9 cellular contexts compared by ENCODE assay signal in genomic region chr22:38503021-38503420, GRCh38. TPM values are rescaled to one million over a fixed set of nuclear protein-coding genes. Genes with fewer than 3 reads are reported as not detected.
A peak's percentile ranks its signal among the peaks of the same experiment; 100 is the strongest.
DNase-seq lines count a peak whose midpoint lies in the region; ATAC-seq, FAIRE-seq and TF ChIP-seq lines count a peak whose summit lies in the region.
"Had no signal": no experiment of that assay in that cellular context is flagged by ENCODE, and none has a peak within 500 bp of the region (broad histone marks: within the 10 kb centered on the region; RNA-seq: fewer than 3 reads in every experiment).

No MANE protein-coding gene starts in this region.

- peaks cover 19 to 47% of the 10 kb centered on the region in 2 donors for H3K36me3 ChIP-seq in kidney (ENCODE audit: control insufficient read depth in 1 of 2, insufficient read depth in 2 of 2, low read length in 2 of 2)
- H3K36me3 ChIP-seq in suprapubic skin = peaks cover 41% of the 10 kb centered on the region

- peaks cover 13 to 59% of the 10 kb centered on the region in 2 donors for H3K36me3 Mint-ChIP-seq in activated T-cell treated with anti-CD3 and anti-CD28 coated beads, Interleukin-2, amount 50 U/mL, for 72 hours (ENCODE audit: insufficient read depth in 2 of 2)
- peaks cover 73% of the 10 kb centered on the region for H3K36me3 Mint-ChIP-seq in activated naive CD8-positive, alpha-beta T cell treated with anti-CD3 and anti-CD28 coated beads for 36 hours

- H3K9ac ChIP-seq in kidney (ENCODE audit: low read length in 2 of 2) = peak overlapping the region in 1 of 2 donors; percentile 99

- H3K9me3 Mint-ChIP-seq in activated T-cell treated with anti-CD3 and anti-CD28 coated beads, Interleukin-2, amount 50 U/mL, for 72 hours = peaks cover 0 to under 1% of the 10 kb centered on the region in 2 donors
- H3K9me3 Mint-ChIP-seq in activated naive CD8-positive, alpha-beta T cell treated with anti-CD3 and anti-CD28 coated beads for 36 hours = peaks cover 3% of the 10 kb centered on the region

- H3K27me3 Mint-ChIP-seq in activated T-cell treated with anti-CD3 and anti-CD28 coated beads, Interleukin-2, amount 50 U/mL, for 72 hours (ENCODE audit: low read depth) = no peaks in the 10 kb centered on the region
- no peaks in the 10 kb centered on the region for H3K27me3 Mint-ChIP-seq in activated naive CD8-positive, alpha-beta T cell treated with anti-CD3 and anti-CD28 coated beads for 36 hours

- H3K9me3 ChIP-seq in kidney (ENCODE audit: control insufficient read depth in 1 of 2, low read length in 2 of 2) (no peaks in the 10 kb centered on the region), suprapubic skin (no peaks in the 10 kb centered on the region)

- no peak for FAIRE-seq in kidney (lab: Jason Lieb, UNC)

- intact Hi-C loops in kidney (cut with DNase I) = no loop called here

- TF ChIP-seq CTCF in kidney (IDR thresholded peaks at IDR 0.05; ENCODE audit: borderline replicate concordance, extremely low read depth, insufficient read depth) = no peak
- no peak for TF ChIP-seq CTCF in suprapubic skin (IDR thresholded peaks at IDR 0.05)

- peak overlapping the region; percentile 84 to 92 for H3K4me3 ChIP-seq in kidney (ENCODE audit: low read length in 2 of 2)
- H3K4me3 ChIP-seq in suprapubic skin = peak overlapping the region; percentile 83

- H3K4me1 ChIP-seq in kidney (ENCODE audit: control insufficient read depth in 1 of 2, insufficient read depth in 1 of 2, low read depth in 1 of 2, low read length in 2 of 2) (peaks cover 21% of the 10 kb centered on the region in 2 donors), suprapubic skin (peaks cover 65% of the 10 kb centered on the region)

- TF ChIP-seq POLR2A in suprapubic skin (IDR thresholded peaks at IDR 0.05) = no peak

- no peak for DNase-seq in activated T-cell treated with anti-CD3 and anti-CD28 coated beads, Interleukin-2, amount 50 U/mL, for 72 hours
- DNase-seq in activated T-cell treated with anti-CD3 and anti-CD28 coated beads, Interleukin-2, amount 50 U/mL, for 1 hour = no peak
- DNase-seq in activated naive CD8-positive, alpha-beta T cell treated with anti-CD3 and anti-CD28 coated beads for 36 hours = no peak
- DNase-seq in kidney (no peak), suprapubic skin (ENCODE audit: low spot score in 2 of 2) (no peak), NCI-H69 (lab: John Stamatoyannopoulos, UW) (no peak), glomerular visceral epithelial cell (ENCODE audit: extremely low spot score) (no peak)
- DNase-seq: effector CD4-positive, alpha-beta T cell had no signal

- H3K27ac ChIP-seq in kidney (ENCODE audit: low read depth in 2 of 2, low read length in 2 of 2) (no peak overlapping the region), suprapubic skin (no peak overlapping the region)

- ATAC-seq in activated T-cell treated with anti-CD3 and anti-CD28 coated beads, Interleukin-2, amount 50 U/mL, for 72 hours (replicated peaks in 1 of 2) = no peak
- no peak for ATAC-seq in GM18511 (IDR thresholded peaks at IDR 0.05; ENCODE audit: unreplicated experiment)

- H3K4me3 Mint-ChIP-seq in activated T-cell treated with anti-CD3 and anti-CD28 coated beads, Interleukin-2, amount 50 U/mL, for 72 hours = peak overlapping the region; percentile 87 to 100
- H3K4me3 Mint-ChIP-seq in activated naive CD8-positive, alpha-beta T cell treated with anti-CD3 and anti-CD28 coated beads for 36 hours = peak overlapping the region; percentile 96

- peak overlapping the region; percentile 98 for H3K27ac Mint-ChIP-seq in activated T-cell treated with anti-CD3 and anti-CD28 coated beads, Interleukin-2, amount 50 U/mL, for 72 hours
- H3K27ac Mint-ChIP-seq in activated naive CD8-positive, alpha-beta T cell treated with anti-CD3 and anti-CD28 coated beads for 36 hours = peak overlapping the region; percentile 50

- TF ChIP-seq EP300 in suprapubic skin (IDR thresholded peaks at IDR 0.05) = no peak

- H3K27me3 ChIP-seq in suprapubic skin = no peaks in the 10 kb centered on the region

- H3K4me1 Mint-ChIP-seq in activated T-cell treated with anti-CD3 and anti-CD28 coated beads, Interleukin-2, amount 50 U/mL, for 72 hours (ENCODE audit: low read depth) = peaks cover 75% of the 10 kb centered on the region
- peaks cover 51% of the 10 kb centered on the region for H3K4me1 Mint-ChIP-seq in activated naive CD8-positive, alpha-beta T cell treated with anti-CD3 and anti-CD28 coated beads for 36 hours

- WGBS in suprapubic skin = 28% methylated on average over 4 of the region's 4 CpGs

RNA-seq across cellular contexts. Expression of gene DDX17, which starts 3.1 kb away (rescaled TPM):
- total RNA-seq in activated T-cell treated with anti-CD3 and anti-CD28 coated beads, Interleukin-2, amount 50 U/mL, for 72 hours = 100 to 1,000 TPM; 374 to 431 TPM
- total RNA-seq in activated naive CD8-positive, alpha-beta T cell treated with anti-CD3 and anti-CD28 coated beads for 36 hours = 100 to 1,000 TPM; 254 to 256 TPM
- total RNA-seq in kidney (509 TPM), suprapubic skin (100 to 1,000 TPM; 315 to 696 (median 363) TPM)
- 133 TPM for polyA plus RNA-seq in kidney (ENCODE audit: insufficient read depth, low read depth, low replicate concordance)

RNA-seq across cellular contexts. Expression of gene KDELR3, which starts 35.1 kb away (rescaled TPM):
- under 1 TPM; 0.31 to 0.37 TPM for total RNA-seq in activated T-cell treated with anti-CD3 and anti-CD28 coated beads, Interleukin-2, amount 50 U/mL, for 72 hours
- total RNA-seq in activated naive CD8-positive, alpha-beta T cell treated with anti-CD3 and anti-CD28 coated beads for 36 hours = 1 to 10 TPM in 1 of 2 experiments, under 1 TPM in 1; 0.72 to 1.3 TPM
- 16.7 TPM for total RNA-seq in kidney
- 11.4 TPM for polyA plus RNA-seq in kidney (ENCODE audit: insufficient read depth, low read depth, low replicate concordance)
- 1 to 10 TPM; 2.8 to 6.7 (median 3.9) TPM for total RNA-seq in suprapubic skin

RNA-seq across cellular contexts. Expression of gene KCNJ4, which starts 48.0 kb away (rescaled TPM):
- total RNA-seq in activated T-cell treated with anti-CD3 and anti-CD28 coated beads, Interleukin-2, amount 50 U/mL, for 72 hours = not detected
- total RNA-seq in activated naive CD8-positive, alpha-beta T cell treated with anti-CD3 and anti-CD28 coated beads for 36 hours = not detected
- 0.13 TPM for total RNA-seq in kidney
- polyA plus RNA-seq in kidney (ENCODE audit: insufficient read depth, low read depth, low replicate concordance) = not detected
- under 1 TPM in 3 of 4 donors, not detected in 1; 0.21 to 0.55 (median 0.32) TPM for total RNA-seq in suprapubic skin
